Comparison of ENCODE assay signal across 8 cellular contexts in the genomic region with DNA sequence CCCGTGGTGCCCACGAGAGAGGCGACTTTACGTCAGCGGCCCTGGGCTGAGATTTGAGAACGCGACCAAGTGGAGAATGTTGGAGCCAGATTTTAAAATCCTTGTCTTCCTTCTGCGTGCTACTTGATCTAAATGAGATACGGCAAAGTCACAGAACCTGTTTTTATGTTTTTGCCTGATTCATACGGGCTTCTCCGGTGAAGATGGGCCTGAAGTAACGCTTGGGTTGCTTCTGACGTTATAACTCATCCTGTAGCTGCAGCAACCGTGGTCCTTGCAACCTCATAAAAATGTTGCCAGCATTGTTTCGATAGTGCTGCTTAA. TPM values are rescaled to one million over a fixed set of nuclear protein-coding genes. Genes with fewer than 3 reads are reported as not detected.
A peak's percentile ranks its signal among the peaks of the same experiment; 100 is the strongest.
DNase-seq lines count a peak whose midpoint lies in the region; ATAC-seq, FAIRE-seq and TF ChIP-seq lines count a peak whose summit lies in the region.

No MANE protein-coding gene starts in this region.

- H3K4me3 Mint-ChIP-seq in CD4-positive, CD25-positive, alpha-beta regulatory T cell = peak overlapping the region; percentile 93 to 99 (median 97)
- H3K4me3 Mint-ChIP-seq in brain = peak overlapping the region; percentile 88 to 95 (median 93)

- intact Hi-C loops in right lobe of liver (cut with DNase I) (no loop called here), transverse colon (cut with DNase I; ENCODE audit: low total_unique reads) (no loop called here)

- H3K4me1 ChIP-seq in CD4-positive, CD25-positive, alpha-beta regulatory T cell (ENCODE audit: control insufficient read depth, insufficient read depth, low read length, poor library complexity, severe bottlenecking) = peaks cover 23% of the 10 kb centered on the region
- H3K4me1 ChIP-seq in right lobe of liver (peaks cover 0 to 18% (median 0%) of the 10 kb centered on the region in 4 donors), transverse colon (peaks cover 0 to 37% (median 18%) of the 10 kb centered on the region in 4 donors)

- DNase-seq in CD4-positive, CD25-positive, alpha-beta regulatory T cell = no peak
- DNase-seq in HTR-8/SVneo (ENCODE audit: insufficient read length, low spot score) (peak; percentile 5), right lobe of liver (no peak), transverse colon (no peak), NCI-H2171 (lab: John Stamatoyannopoulos, UW) (no peak), COLO668 (lab: John Stamatoyannopoulos, UW; ENCODE audit: unreplicated experiment) (no peak)
- DNase-seq in activated effector memory CD4-positive, alpha-beta T cell treated with anti-CD3 and anti-CD28 coated beads, Interleukin-2, amount 50 U/mL, for 16 hours = no peak

- in situ Hi-C loops in transverse colon (cut with MboI; ENCODE audit: low pct_ligation_motif_present in 1 of 4, low pct_unique_long_range_greater_than_20kb in 1 of 4, low sequenced_read_pairs in 3 of 4) = no loop called here

- ATAC-seq in CD4-positive, CD25-positive, alpha-beta regulatory T cell (ENCODE audit: low read depth in 2 of 2) = no peak
- peak in 2 of 4 donors; percentile 60 to 70 for ATAC-seq in right lobe of liver

- no peaks in the 10 kb centered on the region for H3K27me3 ChIP-seq in CD4-positive, CD25-positive, alpha-beta regulatory T cell (ENCODE audit: control insufficient read depth, insufficient read depth, low read length)
- H3K27me3 ChIP-seq in right lobe of liver = no peaks in the 10 kb centered on the region
- H3K27me3 ChIP-seq in transverse colon = no peaks in the 10 kb centered on the region

- TF ChIP-seq EP300 in transverse colon (IDR thresholded peaks at IDR 0.05; ENCODE audit: low read depth) = no peak

- H3K4me1 Mint-ChIP-seq in CD4-positive, CD25-positive, alpha-beta regulatory T cell = peaks cover 31 to 51% (median 39%) of the 10 kb centered on the region in 4 donors
- H3K4me1 Mint-ChIP-seq in brain = peaks cover 54% of the 10 kb centered on the region

- peaks cover 3% of the 10 kb centered on the region for H3K36me3 Mint-ChIP-seq in CD4-positive, CD25-positive, alpha-beta regulatory T cell
- H3K36me3 Mint-ChIP-seq in brain = peaks cover 4% of the 10 kb centered on the region

- H3K27me3 Mint-ChIP-seq in CD4-positive, CD25-positive, alpha-beta regulatory T cell = peaks cover 14% of the 10 kb centered on the region
- peaks cover 13% of the 10 kb centered on the region for H3K27me3 Mint-ChIP-seq in brain

- peak overlapping the region; percentile 83 for H3K27ac ChIP-seq in CD4-positive, CD25-positive, alpha-beta regulatory T cell (ENCODE audit: insufficient read depth, low read length, poor library complexity, severe bottlenecking)
- peak overlapping the region; percentile 38 to 74 (median 56) for H3K27ac ChIP-seq in right lobe of liver
- peak overlapping the region; percentile 91 to 94 (median 92) for H3K27ac ChIP-seq in transverse colon

- no peaks in the 10 kb centered on the region for H3K36me3 ChIP-seq in CD4-positive, CD25-positive, alpha-beta regulatory T cell (ENCODE audit: control insufficient read depth, insufficient read depth, low read length)
- H3K36me3 ChIP-seq in right lobe of liver (no peaks in the 10 kb centered on the region), transverse colon (no peaks in the 10 kb centered on the region)

- H3K9me3 ChIP-seq in CD4-positive, CD25-positive, alpha-beta regulatory T cell (ENCODE audit: control insufficient read depth in 2 of 2, low read length in 2 of 2) = no peaks in the 10 kb centered on the region
- H3K9me3 ChIP-seq in right lobe of liver (no peaks in the 10 kb centered on the region), transverse colon (no peaks in the 10 kb centered on the region)

- TF ChIP-seq POLR2A in right lobe of liver (IDR thresholded peaks at IDR 0.05) (no peak), transverse colon (IDR thresholded peaks at IDR 0.05) (no peak)

- no peak for FAIRE-seq in HTR-8/SVneo (lab: Jason Lieb, UNC)

- 33% methylated on average over 14 of the region's 15 CpGs for WGBS in right lobe of liver (ENCODE audit: insufficient coverage, low coverage, low lambda C conversion rate, missing lambda C conversion rate)
- 27% methylated on average over 15 of the region's 15 CpGs; no CpG with 5 or more reads in 1 of the 2 donors for WGBS in transverse colon (ENCODE audit: low coverage in 1 of 2), 2 donors

- peak overlapping the region; percentile 96 for H3K4me3 ChIP-seq in CD4-positive, CD25-positive, alpha-beta regulatory T cell (ENCODE audit: low read depth, low read length)
- H3K4me3 ChIP-seq in right lobe of liver (peak overlapping the region; percentile 70 to 91 (median 81)), transverse colon (peak overlapping the region; percentile 63 to 84 (median 73))

- peak overlapping the region; percentile 97 to 98 (median 98) for H3K27ac Mint-ChIP-seq in CD4-positive, CD25-positive, alpha-beta regulatory T cell
- H3K27ac Mint-ChIP-seq in brain = peak overlapping the region; percentile 75 to 98 (median 97)

- no peak for TF ChIP-seq CTCF in brain (conservative IDR thresholded peaks at IDR 0.05)
- peak in 1 of 4 donors; percentile 1 for TF ChIP-seq CTCF in right lobe of liver (IDR thresholded peaks at IDR 0.05)
- no peak for TF ChIP-seq CTCF in transverse colon (IDR thresholded peaks at IDR 0.05)

- H3K9me3 Mint-ChIP-seq in CD4-positive, CD25-positive, alpha-beta regulatory T cell = peaks cover 0 to 2% (median 0%) of the 10 kb centered on the region in 7 donors
- peaks cover 0 to 8% (median 4%) of the 10 kb centered on the region in 5 experiments for H3K9me3 Mint-ChIP-seq in brain

RNA-seq across cellular contexts. Expression of gene SLC35B3, which starts 0.5 kb away (rescaled TPM):
- 8.4 TPM for total RNA-seq in CD4-positive, CD25-positive, alpha-beta regulatory T cell
- polyA plus RNA-seq in CD4-positive, CD25-positive, alpha-beta regulatory T cell = 10 to 100 TPM; 11.3 to 14.8 (median 12.7) TPM
- 12.1 TPM for polyA plus RNA-seq in brain (ENCODE audit: insufficient read depth, low read depth, low replicate concordance)
- total RNA-seq in right lobe of liver (10 to 100 TPM in 5 of 6 experiments, 1 to 10 TPM in 1; 9.8 to 13.9 (median 12.9) TPM), transverse colon (10 to 100 TPM in 3 of 4 donors, 1 to 10 TPM in 1; 2.4 to 34.7 (median 19.6) TPM)
